In the genomic region with DNA sequence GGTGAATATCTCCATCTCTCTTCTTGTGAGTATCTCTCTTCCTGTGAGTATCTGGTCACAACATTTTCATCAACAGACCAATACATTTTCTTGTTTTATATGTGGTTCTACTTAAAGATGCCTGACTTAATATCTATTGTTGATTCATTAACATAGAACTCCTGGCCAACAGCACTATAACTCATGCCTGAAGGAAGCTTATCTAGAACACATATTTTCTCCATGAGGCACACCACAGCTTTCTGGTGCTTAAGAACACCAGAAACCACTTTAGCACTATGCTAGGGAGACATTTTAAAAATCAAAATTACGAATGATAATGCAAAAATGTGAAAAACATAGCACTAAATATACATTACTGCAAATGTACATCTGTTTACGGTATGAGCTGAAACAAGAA, we compare ENCODE assay signal across 26 cellular contexts.
DNase-seq lines count a peak whose midpoint lies in the region; ATAC-seq and TF ChIP-seq lines count a peak whose summit lies in the region.
"Had no signal": no experiment of that assay in that cellular context is flagged by ENCODE, and none has a peak within 500 bp of the region (broad histone marks: within the 10 kb centered on the region; RNA-seq: fewer than 3 reads in every experiment).

No MANE protein-coding gene starts in this region.

- H3K18ac ChIP-seq in IMR-90 (ENCODE audit: low read depth, low read length): peak overlapping the region; percentile 76; the same call in 1 of the 2 replicates

- no peaks in the 10 kb centered on the region for H3K36me3 ChIP-seq in IMR-90 (ENCODE audit: control insufficient read depth, insufficient read depth, low read length)
- H3K36me3 ChIP-seq in hepatocyte (replicated peaks; ENCODE audit: insufficient read depth, low read depth): no peaks in the 10 kb centered on the region
- H3K36me3 ChIP-seq in MM.1S (replicated peaks; ENCODE audit: insufficient read depth, low read length): no peaks in the 10 kb centered on the region
- H3K36me3 ChIP-seq: BE2C, right atrium auricular region, upper lobe of left lung had no signal

- peak overlapping the region; percentile 62; the same call in 1 of the 2 replicates for H3K23ac ChIP-seq in IMR-90 (ENCODE audit: low read depth, low read length)

- DNase-seq in A172 (ENCODE audit: low spot score) (peak; percentile 54), IMR-90 (peak; percentile 87), astrocyte of the spinal cord (ENCODE audit: low read depth, low spot score) (peak; percentile 78), hepatocyte (ENCODE audit: low spot score) (peak; percentile 10), T-helper 17 cell (no peak), MM.1S (no peak), glomerular visceral epithelial cell (ENCODE audit: extremely low spot score) (no peak)
- no peak for DNase-seq in stimulated activated CD4-positive, alpha-beta T cell treated with anti-CD3 and anti-CD28 coated beads, Interleukin-2, amount 100 ng/mL, for 24 hours
- DNase-seq: 8988T; activated CD4-positive, alpha-beta T cell treated with anti-CD3 and anti-CD28 coated beads for 36 hours; activated CD8-positive, alpha-beta memory T cell treated with anti-CD3 and anti-CD28 coated beads for 24 hours; activated naive CD4-positive, alpha-beta T cell treated with anti-CD3 and anti-CD28 coated beads for 36 hours; activated T-cell treated with anti-CD3 and anti-CD28 coated beads, Interleukin-2, amount 50 U/mL, for 24 hours; anterior cingulate cortex; BE2C; DMS79; effector CD8-positive, alpha-beta T cell; glutamatergic neuron; KBM-7; naive thymus-derived CD8-positive, alpha-beta T cell; NCI-H1694; NCI-H774; T-cell; upper lobe of left lung had no signal

- in situ Hi-C loops in IMR-90 (cut with MboI; ENCODE audit: low sequenced_read_pairs) (no loop called here), astrocyte of the spinal cord (cut with HindIII; ENCODE audit: low sequenced_read_pairs) (no loop called here)

- peak overlapping the region; percentile 94 for H2BK20ac ChIP-seq in IMR-90 (ENCODE audit: low read depth, low read length)

- POLR2A ChIA-PET in IMR-90 (lab: Charles Lee; ENCODE audit: unreplicated experiment): no interaction called here

- peak overlapping the region; percentile 81; the same call in 1 of the 3 replicates for H2BK15ac ChIP-seq in IMR-90 (ENCODE audit: low read depth, low read length)

- peak overlapping the region; percentile 89 for H2BK5ac ChIP-seq in IMR-90 (ENCODE audit: low read depth, low read length, poor library complexity, severe bottlenecking)

- H3K4me3 ChIP-seq in IMR-90 (ENCODE audit: insufficient read depth, low read depth, low read length): no peak overlapping the region
- H3K4me3 ChIP-seq in astrocyte of the spinal cord (ENCODE audit: low read depth, low read length): no peak overlapping the region
- H3K4me3 ChIP-seq in hepatocyte: no peak overlapping the region
- H3K4me3 ChIP-seq in MM.1S (ENCODE audit: low read length): no peak overlapping the region
- H3K4me3 ChIP-seq: right atrium auricular region, upper lobe of left lung had no signal

- H4K8ac ChIP-seq in IMR-90 (ENCODE audit: low read depth in 2 of 2, low read length in 2 of 2): peak overlapping the region in 1 of 2 experiments; percentile 84; a peak in 2 of 4 replicates

- H3K27me3 Mint-ChIP-seq in T-helper 17 cell: peaks cover 27% of the 10 kb centered on the region

- BruUV-seq in IMR-90 (replicated peaks; lab: Mats Ljungman, UMichigan): no TSS peak

- no peak overlapping the region for H3K56ac ChIP-seq in IMR-90 (ENCODE audit: extremely low read depth, insufficient read depth, low read length)

- H3K9ac ChIP-seq in IMR-90 (ENCODE audit: low read depth, low read length): no peak overlapping the region
- H3K9ac ChIP-seq in MM.1S (ENCODE audit: low read length): no peak overlapping the region

- peak overlapping the region; percentile 52; the same call in 1 of the 2 replicates for H4K5ac ChIP-seq in IMR-90 (ENCODE audit: low read depth, low read length)

- H2AFZ ChIP-seq in IMR-90 (replicated peaks; ENCODE audit: low read length, poor library complexity) (no peak overlapping the region), hepatocyte (peak overlapping the region; percentile 17), MM.1S (ENCODE audit: low read length) (no peak overlapping the region)

- H3K27me3 ChIP-seq in IMR-90 (ENCODE audit: control insufficient read depth, insufficient read depth, low read length) (no peaks in the 10 kb centered on the region), hepatocyte (no peaks in the 10 kb centered on the region), MM.1S (replicated peaks; ENCODE audit: insufficient read depth, low read length) (no peaks in the 10 kb centered on the region)
- H3K27me3 ChIP-seq: BE2C, right atrium auricular region, upper lobe of left lung had no signal

- intact Hi-C loops in IMR-90 (cut with micrococcal nuclease): no loop called here

- H3K79me1 ChIP-seq in IMR-90 (ENCODE audit: low read depth in 1 of 2, low read length in 2 of 2): 0 out of 4 replicates have a peak, but pooled peaks cover 0 to 5% of the 10 kb centered on the region in 2 experiments

- H3K27ac Mint-ChIP-seq in T-helper 17 cell: no peak overlapping the region
- H3K27ac Mint-ChIP-seq: activated CD4-positive, alpha-beta T cell treated with anti-CD3 and anti-CD28 coated beads for 36 hours; activated naive CD4-positive, alpha-beta T cell treated with anti-CD3 and anti-CD28 coated beads for 36 hours; activated T-cell treated with anti-CD3 and anti-CD28 coated beads, Interleukin-2, amount 50 U/mL, for 24 hours; naive thymus-derived CD8-positive, alpha-beta T cell; T-cell had no signal

- no CpG with 5 or more reads among the region's 2 CpGs for WGBS in IMR-90 (ENCODE audit: extremely low coverage in 2 of 2, insufficient read length in 1 of 2), 2 experiments
- 62% methylated on average over 2 of the region's 2 CpGs for WGBS in hepatocyte (ENCODE audit: low lambda C conversion rate, missing lambda C conversion rate)

- H3K4me1 ChIP-seq in IMR-90 (ENCODE audit: control insufficient read depth, insufficient read depth, low read length) (peaks cover 4% of the 10 kb centered on the region; the same call in 1 of the 2 replicates), hepatocyte (ENCODE audit: insufficient read depth) (no peaks in the 10 kb centered on the region), MM.1S (ENCODE audit: low read length) (no peaks in the 10 kb centered on the region)
- H3K4me1 ChIP-seq: right atrium auricular region, upper lobe of left lung had no signal

- H3F3A ChIP-seq in MM.1S (ENCODE audit: insufficient read depth, low read length): no peaks in the 10 kb centered on the region

- no peaks in the 10 kb centered on the region for H3K36me3 Mint-ChIP-seq in T-helper 17 cell (ENCODE audit: low read depth)
- H3K36me3 Mint-ChIP-seq: naive thymus-derived CD8-positive, alpha-beta T cell; T-cell had no signal

- H2BK120ac ChIP-seq in IMR-90 (ENCODE audit: low read depth, low read length): peak overlapping the region; percentile 74

- peaks cover 5% of the 10 kb centered on the region; the same call in 1 of the 2 replicates for H3K9me1 ChIP-seq in IMR-90 (ENCODE audit: insufficient read depth, low read length)

- H3K79me2 ChIP-seq in hepatocyte (no peaks in the 10 kb centered on the region), MM.1S (ENCODE audit: low read length) (no peaks in the 10 kb centered on the region)

- H3K4ac ChIP-seq in IMR-90 (ENCODE audit: low read depth, low read length): peak overlapping the region; percentile 88

- dilution Hi-C loops in IMR-90 (cut with HindIII; ENCODE audit: low sequenced_read_pairs, unreplicated experiment): no loop called here

- TF ChIP-seq CTCF in IMR-90 (conservative IDR thresholded peaks at IDR 0.05; ENCODE audit: low read depth, low read length) (no peak), astrocyte of the spinal cord (IDR thresholded peaks at IDR 0.05; ENCODE audit: low read depth, low read length) (no peak), hepatocyte (IDR thresholded peaks at IDR 0.05; ENCODE audit: poor library complexity) (no peak), MM.1S (IDR thresholded peaks at IDR 0.05; ENCODE audit: low read length) (no peak)

- H3K9me2 ChIP-seq in hepatocyte (replicated peaks; ENCODE audit: insufficient read depth): no peaks in the 10 kb centered on the region
- no peaks in the 10 kb centered on the region for H3K9me2 ChIP-seq in MM.1S (replicated peaks; ENCODE audit: insufficient read depth, low read length)

- H3K9me3 ChIP-seq in IMR-90 (ENCODE audit: control insufficient read depth, insufficient read depth, low read length) (no peaks in the 10 kb centered on the region), hepatocyte (ENCODE audit: low read depth) (no peaks in the 10 kb centered on the region), T-helper 17 cell (ENCODE audit: control insufficient read depth, low read length, poor library complexity, severe bottlenecking) (no peaks in the 10 kb centered on the region), MM.1S (replicated peaks; ENCODE audit: insufficient read depth, low read length) (no peaks in the 10 kb centered on the region)
- H3K9me3 ChIP-seq: BE2C, right atrium auricular region, upper lobe of left lung had no signal

- no peak overlapping the region for H3K4me3 Mint-ChIP-seq in T-helper 17 cell
- H3K4me3 Mint-ChIP-seq: activated CD4-positive, alpha-beta T cell treated with anti-CD3 and anti-CD28 coated beads for 36 hours; activated naive CD4-positive, alpha-beta T cell treated with anti-CD3 and anti-CD28 coated beads for 36 hours; activated T-cell treated with anti-CD3 and anti-CD28 coated beads, Interleukin-2, amount 50 U/mL, for 24 hours; naive thymus-derived CD8-positive, alpha-beta T cell; T-cell had no signal

- no peak overlapping the region for H2AK9ac ChIP-seq in IMR-90 (replicated peaks; ENCODE audit: low read depth, low read length, poor library complexity)

- H4K20me1 ChIP-seq in IMR-90 (ENCODE audit: insufficient read depth, low read length) (no peaks in the 10 kb centered on the region), hepatocyte (ENCODE audit: insufficient read depth, poor library complexity, severe bottlenecking) (no peaks in the 10 kb centered on the region), MM.1S (ENCODE audit: insufficient read depth, low read length) (no peaks in the 10 kb centered on the region)

- H3K14ac ChIP-seq in IMR-90 (replicated peaks; ENCODE audit: low read depth, low read length): peak overlapping the region; percentile 20

- CTCF ChIA-PET in IMR-90 (lab: Yijun Ruan, JAX): no interaction called here

- TF ChIP-seq POLR2A in IMR-90 (IDR thresholded peaks at IDR 0.05; ENCODE audit: low read depth, low read length): no peak

- no peaks in the 10 kb centered on the region for H3K4me1 Mint-ChIP-seq in T-helper 17 cell
- H3K4me1 Mint-ChIP-seq: activated CD4-positive, alpha-beta T cell treated with anti-CD3 and anti-CD28 coated beads for 36 hours; naive thymus-derived CD8-positive, alpha-beta T cell; T-cell had no signal

- 0 out of 2 replicates have a peak overlapping the region, but pooled peaks have one; percentile 65 for H4K91ac ChIP-seq in IMR-90 (ENCODE audit: insufficient read depth, low read depth, low read length)

- peak overlapping the region; percentile 65; the same call in 1 of the 2 replicates for H2AK5ac ChIP-seq in IMR-90 (ENCODE audit: low read depth, low read length)

- no peak overlapping the region; the same call in 1 of the 2 replicates for H3K4me2 ChIP-seq in IMR-90 (ENCODE audit: low read depth, low read length)
- no peak overlapping the region for H3K4me2 ChIP-seq in hepatocyte
- no peak overlapping the region for H3K4me2 ChIP-seq in MM.1S (ENCODE audit: low read depth, low read length)

- no peak for TF ChIP-seq RAD21 in IMR-90 (IDR thresholded peaks at IDR 0.05; ENCODE audit: low read length)

- no peak overlapping the region for H3K27ac ChIP-seq in IMR-90 (ENCODE audit: insufficient read depth, low read length)
- no peak overlapping the region for H3K27ac ChIP-seq in hepatocyte
- H3K27ac ChIP-seq in MM.1S (ENCODE audit: low read length): no peak overlapping the region
- H3K27ac ChIP-seq: right atrium auricular region, upper lobe of left lung had no signal

- ATAC-seq in IMR-90 (ENCODE audit: low read depth) (peak; percentile 88), T-helper 17 cell (no peak)
- ATAC-seq: activated CD4-positive, alpha-beta T cell treated with anti-CD3 and anti-CD28 coated beads for 36 hours; naive thymus-derived CD8-positive, alpha-beta T cell; Right ventricle myocardium inferior; T-cell had no signal

Comparison
In these comparisons a context has a peak if more than half of its experiments do, and no peak if none do; other contexts are left out.
1. DNase-seq: peak in A172 (single experiment), IMR-90 (single experiment), astrocyte of the spinal cord (single experiment) and hepatocyte (single experiment); none in stimulated activated CD4-positive, alpha-beta T cell treated with anti-CD3 and anti-CD28 coated beads, Interleukin-2, amount 100 ng/mL, for 24 hours (0 of 2), T-helper 17 cell (0 of 3), MM.1S (single experiment) and glomerular visceral epithelial cell (single experiment).